1 cellular context compared by ENCODE assay signal in the genomic region with DNA sequence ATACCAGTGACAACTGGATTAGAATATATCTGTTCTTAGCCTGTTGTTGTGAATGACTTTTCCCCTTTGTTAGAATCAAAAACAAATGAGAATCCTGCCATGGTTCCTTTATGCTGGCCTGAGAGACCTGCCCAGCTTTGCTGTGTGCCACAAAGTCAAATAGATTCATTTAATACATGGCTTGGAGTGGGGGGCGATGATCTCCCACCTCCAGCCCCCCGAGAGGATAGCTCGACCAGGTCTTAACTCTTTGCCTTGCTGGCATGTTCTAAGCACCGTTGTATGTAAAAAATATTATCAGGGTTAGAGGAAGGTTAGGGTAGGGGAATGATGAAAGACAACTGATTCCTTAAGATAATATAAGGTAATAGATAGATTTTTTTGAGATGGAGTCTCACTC.
TF ChIP-seq lines count a peak whose summit lies in the region.

No MANE protein-coding gene starts in this region.

TF ChIP-seq in SK-N-SH treated with all-trans-retinoic acid at 6 μM for 48 hours, 23 proteins besides CTCF, POLR2A, EP300 and RAD21 (continued from another document):
- no peak for TF ChIP-seq POU6F1 (CRISPR knock-in tag; IDR thresholded peaks at IDR 0.05; ENCODE audit: borderline replicate concordance, low read depth)
- TF ChIP-seq TSHZ2 (CRISPR knock-in tag; IDR thresholded peaks at IDR 0.05) = no peak
- no peak for TF ChIP-seq OSR1 (CRISPR knock-in tag; IDR thresholded peaks at IDR 0.05)
- TF ChIP-seq ZFP30 (CRISPR knock-in tag; IDR thresholded peaks at IDR 0.05) = no peak
- TF ChIP-seq, protein P1, sequence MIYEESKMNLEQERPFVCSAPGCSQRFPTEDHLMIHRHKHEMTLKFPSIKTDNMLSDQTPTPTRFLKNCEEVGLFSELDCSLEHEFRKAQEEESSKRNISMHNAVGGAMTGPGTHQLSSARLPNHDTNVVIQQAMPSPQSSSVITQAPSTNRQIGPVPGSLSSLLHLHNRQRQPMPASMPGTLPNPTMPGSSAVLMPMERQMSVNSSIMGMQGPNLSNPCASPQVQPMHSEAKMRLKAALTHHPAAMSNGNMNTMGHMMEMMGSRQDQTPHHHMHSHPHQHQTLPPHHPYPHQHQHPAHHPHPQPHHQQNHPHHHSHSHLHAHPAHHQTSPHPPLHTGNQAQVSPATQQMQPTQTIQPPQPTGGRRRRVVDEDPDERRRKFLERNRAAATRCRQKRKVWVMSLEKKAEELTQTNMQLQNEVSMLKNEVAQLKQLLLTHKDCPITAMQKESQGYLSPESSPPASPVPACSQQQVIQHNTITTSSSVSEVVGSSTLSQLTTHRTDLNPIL (CRISPR knock-in tag; IDR thresholded peaks at IDR 0.05; ENCODE audit: low read depth) = no peak
TF ChIP-seq in SK-N-SH treated with all-trans-retinoic acid at 6 μM for 48 hours: peak in this region for 0.
